16 cellular contexts compared by ENCODE assay signal in genomic region chr7:16357921-16358320, GRCh38.
DNase-seq lines count a peak whose midpoint lies in the region; TF ChIP-seq lines count a peak whose summit lies in the region.
"Had no signal": no experiment of that assay in that cellular context is flagged by ENCODE, and none has a peak within 500 bp of the region (broad histone marks: within the 10 kb centered on the region; RNA-seq: fewer than 3 reads in every experiment).

No MANE protein-coding gene starts in this region.

- peak overlapping the region; percentile 64 for H3K27ac ChIP-seq in VCaP
- H3K27ac ChIP-seq in effector memory CD4-positive, alpha-beta T cell (ENCODE audit: insufficient read depth, low read length, poor library complexity, severe bottlenecking) = no peak overlapping the region
- H3K27ac ChIP-seq: PC-9, psoas muscle, thoracic aorta had no signal

- H3K4me1 ChIP-seq in effector memory CD4-positive, alpha-beta T cell (ENCODE audit: control insufficient read depth, insufficient read depth, low read length, poor library complexity, severe bottlenecking) = no peaks in the 10 kb centered on the region
- H3K4me1 ChIP-seq: psoas muscle had no signal

- TF ChIP-seq CTCF in VCaP (conservative IDR thresholded peaks at IDR 0.05) = 0 out of 2 replicates have a peak, but pooled peaks have one; percentile 10

- DNase-seq in DMS153 (lab: John Stamatoyannopoulos, UW) (peak; percentile 72), NCI-H1694 (lab: John Stamatoyannopoulos, UW) (peak; percentile 98), myocyte (ENCODE audit: low read depth) (peak; percentile 62), OCI-M1 (lab: John Stamatoyannopoulos, UW) (no peak), GM03348 (ENCODE audit: low spot score) (no peak), NCI-H2227 treated with DMSO at 0.1 percent for 48 hours (lab: John Stamatoyannopoulos, UW) (no peak)
- no peak for DNase-seq in effector memory CD4-positive, alpha-beta T cell
- DNase-seq: activated CD4-positive, alpha-beta T cell treated with anti-CD3 and anti-CD28 coated beads, Interleukin-2, amount 10 ng/mL, durations not matched to agents 24 days and 14 days; activated naive CD8-positive, alpha-beta T cell treated with anti-CD3 and anti-CD28 coated beads for 36 hours; activated T-cell treated with anti-CD3 and anti-CD28 coated beads, Interleukin-2, amount 50 U/mL, for 24 hours; foreskin melanocyte; PC-9; psoas muscle had no signal

- no peaks in the 10 kb centered on the region for H3K27me3 ChIP-seq in effector memory CD4-positive, alpha-beta T cell (replicated peaks; ENCODE audit: control insufficient read depth, insufficient read depth, low read length, poor library complexity, severe bottlenecking)

- H3K4me3 ChIP-seq in effector memory CD4-positive, alpha-beta T cell (ENCODE audit: insufficient read depth, low read depth, low read length, poor library complexity, severe bottlenecking) = no peak overlapping the region
- H3K4me3 ChIP-seq: K562, PC-9, psoas muscle, thoracic aorta had no signal

- no peaks in the 10 kb centered on the region for H3K9me3 ChIP-seq in effector memory CD4-positive, alpha-beta T cell (ENCODE audit: control insufficient read depth, low read length)
- H3K9me3 ChIP-seq: psoas muscle, thoracic aorta had no signal

- H3K36me3 ChIP-seq in effector memory CD4-positive, alpha-beta T cell (ENCODE audit: control insufficient read depth, insufficient read depth, low read length) = no peaks in the 10 kb centered on the region
- H3K36me3 ChIP-seq: thoracic aorta had no signal

Comparison
In these comparisons a context has a peak if more than half of its experiments do, and no peak if none do; other contexts are left out.
1. DNase-seq: peak in DMS153 (single experiment), NCI-H1694 (single experiment) and myocyte (single experiment); none in OCI-M1 (single experiment), effector memory CD4-positive, alpha-beta T cell (0 of 3), GM03348 (single experiment) and NCI-H2227 treated with DMSO at 0.1 percent for 48 hours (single experiment).